Comparison of ENCODE assay signal across 1 cellular context in the genomic region with DNA sequence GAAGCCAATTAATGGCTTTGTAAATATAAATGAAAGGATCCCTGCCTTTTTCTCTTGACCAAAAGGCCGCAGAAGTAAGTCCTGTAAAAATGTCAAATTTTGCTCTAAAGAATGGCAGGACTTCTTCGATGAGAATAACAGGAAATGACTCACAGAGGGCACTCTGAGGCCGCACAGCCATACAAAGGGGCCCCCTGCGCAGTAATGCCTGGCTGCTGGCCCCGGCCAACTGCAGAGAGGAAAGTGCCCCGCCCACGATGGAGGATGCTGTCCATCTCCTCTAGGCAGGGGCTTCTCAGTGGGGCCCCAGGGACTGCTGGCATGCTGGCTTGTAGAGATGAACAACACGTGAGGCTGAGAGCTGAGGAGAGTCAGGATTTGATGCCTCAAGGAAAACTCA.
TF ChIP-seq lines count a peak whose summit lies in the region.

No MANE protein-coding gene starts in this region.

TF ChIP-seq in HepG2, 621 proteins besides CTCF, POLR2A, EP300 and RAD21 (continued from another document):
- TF ChIP-seq, protein P1, sequence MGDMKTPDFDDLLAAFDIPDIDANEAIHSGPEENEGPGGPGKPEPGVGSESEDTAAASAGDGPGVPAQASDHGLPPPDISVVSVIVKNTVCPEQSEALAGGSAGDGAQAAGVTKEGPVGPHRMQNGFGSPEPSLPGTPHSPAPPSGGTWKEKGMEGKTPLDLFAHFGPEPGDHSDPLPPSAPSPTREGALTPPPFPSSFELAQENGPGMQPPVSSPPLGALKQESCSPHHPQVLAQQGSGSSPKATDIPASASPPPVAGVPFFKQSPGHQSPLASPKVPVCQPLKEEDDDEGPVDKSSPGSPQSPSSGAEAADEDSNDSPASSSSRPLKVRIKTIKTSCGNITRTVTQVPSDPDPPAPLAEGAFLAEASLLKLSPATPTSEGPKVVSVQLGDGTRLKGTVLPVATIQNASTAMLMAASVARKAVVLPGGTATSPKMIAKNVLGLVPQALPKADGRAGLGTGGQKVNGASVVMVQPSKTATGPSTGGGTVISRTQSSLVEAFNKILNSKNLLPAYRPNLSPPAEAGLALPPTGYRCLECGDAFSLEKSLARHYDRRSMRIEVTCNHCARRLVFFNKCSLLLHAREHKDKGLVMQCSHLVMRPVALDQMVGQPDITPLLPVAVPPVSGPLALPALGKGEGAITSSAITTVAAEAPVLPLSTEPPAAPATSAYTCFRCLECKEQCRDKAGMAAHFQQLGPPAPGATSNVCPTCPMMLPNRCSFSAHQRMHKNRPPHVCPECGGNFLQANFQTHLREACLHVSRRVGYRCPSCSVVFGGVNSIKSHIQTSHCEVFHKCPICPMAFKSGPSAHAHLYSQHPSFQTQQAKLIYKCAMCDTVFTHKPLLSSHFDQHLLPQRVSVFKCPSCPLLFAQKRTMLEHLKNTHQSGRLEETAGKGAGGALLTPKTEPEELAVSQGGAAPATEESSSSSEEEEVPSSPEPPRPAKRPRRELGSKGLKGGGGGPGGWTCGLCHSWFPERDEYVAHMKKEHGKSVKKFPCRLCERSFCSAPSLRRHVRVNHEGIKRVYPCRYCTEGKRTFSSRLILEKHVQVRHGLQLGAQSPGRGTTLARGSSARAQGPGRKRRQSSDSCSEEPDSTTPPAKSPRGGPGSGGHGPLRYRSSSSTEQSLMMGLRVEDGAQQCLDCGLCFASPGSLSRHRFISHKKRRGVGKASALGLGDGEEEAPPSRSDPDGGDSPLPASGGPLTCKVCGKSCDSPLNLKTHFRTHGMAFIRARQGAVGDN (CRISPR knock-in tag; IDR thresholded peaks at IDR 0.05): peak; percentile 39
- TF ChIP-seq RXRA (CRISPR knock-in tag; IDR thresholded peaks at IDR 0.05) (peak; percentile 17; the same call in 1 of the 2 replicates), FOSL1 (CRISPR knock-in tag; IDR thresholded peaks at IDR 0.05; ENCODE audit: borderline replicate concordance) (0 out of 2 replicates have a peak, but pooled peaks have one; percentile 41), ZNF644 (CRISPR knock-in tag; IDR thresholded peaks at IDR 0.05; ENCODE audit: low read depth) (peak; percentile 59; the same call in 1 of the 2 replicates), SALL1 (CRISPR knock-in tag; IDR thresholded peaks at IDR 0.05) (peak; percentile 23; the same call in 1 of the 2 replicates), ZNF20 (CRISPR knock-in tag; IDR thresholded peaks at IDR 0.05) (no peak), PLRG1 (conservative IDR thresholded peaks at IDR 0.05) (no peak), FOXO1 (CRISPR knock-in tag; IDR thresholded peaks at IDR 0.05) (peak; percentile 29; the same call in 1 of the 2 replicates), CBFB (CRISPR knock-in tag; IDR thresholded peaks at IDR 0.05) (no peak), GABPB1 (CRISPR knock-in tag; IDR thresholded peaks at IDR 0.05) (peak; percentile 73), RXRB (CRISPR knock-in tag; IDR thresholded peaks at IDR 0.05; ENCODE audit: borderline replicate concordance) (0 out of 2 replicates have a peak, but pooled peaks have one; percentile 15), SAP130 (CRISPR knock-in tag; IDR thresholded peaks at IDR 0.05; ENCODE audit: low read depth) (peak; percentile 34; the same call in 1 of the 2 replicates), GATAD2A (CRISPR knock-in tag; IDR thresholded peaks at IDR 0.05) (0 out of 2 replicates have a peak, but pooled peaks have one; percentile 12)
- TF ChIP-seq, protein P2, sequence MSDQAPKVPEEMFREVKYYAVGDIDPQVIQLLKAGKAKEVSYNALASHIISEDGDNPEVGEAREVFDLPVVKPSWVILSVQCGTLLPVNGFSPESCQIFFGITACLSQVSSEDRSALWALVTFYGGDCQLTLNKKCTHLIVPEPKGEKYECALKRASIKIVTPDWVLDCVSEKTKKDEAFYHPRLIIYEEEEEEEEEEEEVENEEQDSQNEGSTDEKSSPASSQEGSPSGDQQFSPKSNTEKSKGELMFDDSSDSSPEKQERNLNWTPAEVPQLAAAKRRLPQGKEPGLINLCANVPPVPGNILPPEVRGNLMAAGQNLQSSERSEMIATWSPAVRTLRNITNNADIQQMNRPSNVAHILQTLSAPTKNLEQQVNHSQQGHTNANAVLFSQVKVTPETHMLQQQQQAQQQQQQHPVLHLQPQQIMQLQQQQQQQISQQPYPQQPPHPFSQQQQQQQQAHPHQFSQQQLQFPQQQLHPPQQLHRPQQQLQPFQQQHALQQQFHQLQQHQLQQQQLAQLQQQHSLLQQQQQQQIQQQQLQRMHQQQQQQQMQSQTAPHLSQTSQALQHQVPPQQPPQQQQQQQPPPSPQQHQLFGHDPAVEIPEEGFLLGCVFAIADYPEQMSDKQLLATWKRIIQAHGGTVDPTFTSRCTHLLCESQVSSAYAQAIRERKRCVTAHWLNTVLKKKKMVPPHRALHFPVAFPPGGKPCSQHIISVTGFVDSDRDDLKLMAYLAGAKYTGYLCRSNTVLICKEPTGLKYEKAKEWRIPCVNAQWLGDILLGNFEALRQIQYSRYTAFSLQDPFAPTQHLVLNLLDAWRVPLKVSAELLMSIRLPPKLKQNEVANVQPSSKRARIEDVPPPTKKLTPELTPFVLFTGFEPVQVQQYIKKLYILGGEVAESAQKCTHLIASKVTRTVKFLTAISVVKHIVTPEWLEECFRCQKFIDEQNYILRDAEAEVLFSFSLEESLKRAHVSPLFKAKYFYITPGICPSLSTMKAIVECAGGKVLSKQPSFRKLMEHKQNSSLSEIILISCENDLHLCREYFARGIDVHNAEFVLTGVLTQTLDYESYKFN (CRISPR knock-in tag; conservative IDR thresholded peaks at IDR 0.05): 0 out of 2 replicates have a peak, but pooled peaks have one; percentile 38
- TF ChIP-seq, protein P3, sequence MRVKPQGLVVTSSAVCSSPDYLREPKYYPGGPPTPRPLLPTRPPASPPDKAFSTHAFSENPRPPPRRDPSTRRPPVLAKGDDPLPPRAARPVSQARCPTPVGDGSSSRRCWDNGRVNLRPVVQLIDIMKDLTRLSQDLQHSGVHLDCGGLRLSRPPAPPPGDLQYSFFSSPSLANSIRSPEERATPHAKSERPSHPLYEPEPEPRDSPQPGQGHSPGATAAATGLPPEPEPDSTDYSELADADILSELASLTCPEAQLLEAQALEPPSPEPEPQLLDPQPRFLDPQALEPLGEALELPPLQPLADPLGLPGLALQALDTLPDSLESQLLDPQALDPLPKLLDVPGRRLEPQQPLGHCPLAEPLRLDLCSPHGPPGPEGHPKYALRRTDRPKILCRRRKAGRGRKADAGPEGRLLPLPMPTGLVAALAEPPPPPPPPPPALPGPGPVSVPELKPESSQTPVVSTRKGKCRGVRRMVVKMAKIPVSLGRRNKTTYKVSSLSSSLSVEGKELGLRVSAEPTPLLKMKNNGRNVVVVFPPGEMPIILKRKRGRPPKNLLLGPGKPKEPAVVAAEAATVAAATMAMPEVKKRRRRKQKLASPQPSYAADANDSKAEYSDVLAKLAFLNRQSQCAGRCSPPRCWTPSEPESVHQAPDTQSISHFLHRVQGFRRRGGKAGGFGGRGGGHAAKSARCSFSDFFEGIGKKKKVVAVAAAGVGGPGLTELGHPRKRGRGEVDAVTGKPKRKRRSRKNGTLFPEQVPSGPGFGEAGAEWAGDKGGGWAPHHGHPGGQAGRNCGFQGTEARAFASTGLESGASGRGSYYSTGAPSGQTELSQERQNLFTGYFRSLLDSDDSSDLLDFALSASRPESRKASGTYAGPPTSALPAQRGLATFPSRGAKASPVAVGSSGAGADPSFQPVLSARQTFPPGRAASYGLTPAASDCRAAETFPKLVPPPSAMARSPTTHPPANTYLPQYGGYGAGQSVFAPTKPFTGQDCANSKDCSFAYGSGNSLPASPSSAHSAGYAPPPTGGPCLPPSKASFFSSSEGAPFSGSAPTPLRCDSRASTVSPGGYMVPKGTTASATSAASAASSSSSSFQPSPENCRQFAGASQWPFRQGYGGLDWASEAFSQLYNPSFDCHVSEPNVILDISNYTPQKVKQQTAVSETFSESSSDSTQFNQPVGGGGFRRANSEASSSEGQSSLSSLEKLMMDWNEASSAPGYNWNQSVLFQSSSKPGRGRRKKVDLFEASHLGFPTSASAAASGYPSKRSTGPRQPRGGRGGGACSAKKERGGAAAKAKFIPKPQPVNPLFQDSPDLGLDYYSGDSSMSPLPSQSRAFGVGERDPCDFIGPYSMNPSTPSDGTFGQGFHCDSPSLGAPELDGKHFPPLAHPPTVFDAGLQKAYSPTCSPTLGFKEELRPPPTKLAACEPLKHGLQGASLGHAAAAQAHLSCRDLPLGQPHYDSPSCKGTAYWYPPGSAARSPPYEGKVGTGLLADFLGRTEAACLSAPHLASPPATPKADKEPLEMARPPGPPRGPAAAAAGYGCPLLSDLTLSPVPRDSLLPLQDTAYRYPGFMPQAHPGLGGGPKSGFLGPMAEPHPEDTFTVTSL (CRISPR knock-in tag; IDR thresholded peaks at IDR 0.05; ENCODE audit: borderline replicate concordance): peak; percentile 40; the same call in 1 of the 2 replicates
